Comparison of ENCODE assay signal across 8 cellular contexts in genomic region chr5:150904479-150905311, GRCh38. TPM values are rescaled to one million over a fixed set of nuclear protein-coding genes. Genes with fewer than 3 reads are reported as not detected.
A peak's percentile ranks its signal among the peaks of the same experiment; 100 is the strongest.
DNase-seq lines count a peak whose midpoint lies in the region; ATAC-seq, FAIRE-seq and TF ChIP-seq lines count a peak whose summit lies in the region.

TSS of gene ZNF300 (minus strand) at chr5:150904980. CDS start at chr5:150903155, 1,825 bp downstream.

- WGBS in GM12878 (ENCODE audit: insufficient coverage, insufficient replicate concordance, low lambda C conversion rate, missing lambda C conversion rate) = 35% methylated on average over 36 of the region's 36 CpGs
- 13 to 15% methylated on average over 36 of the region's 36 CpGs for WGBS in upper lobe of left lung, 2 donors

- intact Hi-C loops in GM12878 (cut with micrococcal nuclease; ENCODE audit: unreplicated experiment) (no loop called here), posterior vena cava (cut with DNase I) (no loop called here)

- peaks cover 8% of the 10 kb centered on the region for H3K36me3 Mint-ChIP-seq in T-helper 1 cell treated with Interleukin-12 subunit alpha and Interleukin-12 subunit beta and Interleukin-4 antibody, amounts not matched to agents 30 μg/mL and 1 μg/mL, for 36 hours (ENCODE audit: low read depth)

- SMC1A ChIA-PET in GM12878 (lab: Charles Lee; ENCODE audit: uncharacterized antibody, unreplicated experiment) = no interaction called here

- peak; percentile 99 for ATAC-seq in GM12878
- ATAC-seq in upper lobe of left lung (ENCODE audit: low FRiP score in 2 of 2) = peak; percentile 94 to 99

- H3K27me3 ChIP-seq in HUES6 (ENCODE audit: control insufficient read depth, insufficient read depth, low read length) = no peaks in the 10 kb centered on the region
- H3K27me3 ChIP-seq in GM12878 (replicated peaks in 1 of 2; ENCODE audit: control insufficient read depth in 2 of 2, insufficient read depth in 2 of 2, low read length in 1 of 2) = no peaks in the 10 kb centered on the region
- no peaks in the 10 kb centered on the region for H3K27me3 ChIP-seq in upper lobe of left lung
- no peaks in the 10 kb centered on the region for H3K27me3 ChIP-seq in MG63

- peak within 1 kb of the TSS; percentile 81 for H3K4me3 Mint-ChIP-seq in T-helper 1 cell treated with Interleukin-12 subunit alpha and Interleukin-12 subunit beta and Interleukin-4 antibody, amounts not matched to agents 30 μg/mL and 1 μg/mL, for 36 hours

- H3K4me2 ChIP-seq in GM12878 (ENCODE audit: control insufficient read depth, insufficient read depth) = 0 out of 2 replicates have a peak within 1 kb of the TSS, but pooled peaks have one; percentile 35

- CTCF ChIA-PET in GM12878 (lab: Yijun Ruan, JAX) = no interaction called here

- POLR2A ChIA-PET in GM12878 (lab: Charles Lee) = no interaction called here

- H3K9me3 Mint-ChIP-seq in T-helper 1 cell treated with Interleukin-12 subunit alpha and Interleukin-12 subunit beta and Interleukin-4 antibody, amounts not matched to agents 30 μg/mL and 1 μg/mL, for 36 hours = peaks cover 60% of the 10 kb centered on the region

- H3K36me3 ChIP-seq in HUES6 (ENCODE audit: control insufficient read depth, insufficient read depth, low read length) (peaks cover 35% of the 10 kb centered on the region), GM12878 (ENCODE audit: control insufficient read depth in 2 of 2, insufficient read depth in 2 of 2, low read length in 1 of 2) (no peaks in the 10 kb centered on the region), upper lobe of left lung (peaks cover 0 to 5% (median 0%) of the 10 kb centered on the region in 4 donors), MG63 (no peaks in the 10 kb centered on the region)

- RAD21 ChIA-PET in GM12878 (lab: Charles Lee; ENCODE audit: unreplicated experiment) = no interaction called here

- no peaks in the 10 kb centered on the region for H3K27me3 Mint-ChIP-seq in T-helper 1 cell treated with Interleukin-12 subunit alpha and Interleukin-12 subunit beta and Interleukin-4 antibody, amounts not matched to agents 30 μg/mL and 1 μg/mL, for 36 hours (ENCODE audit: low read depth)

- no peak for TF ChIP-seq RAD21 in GM12878 (IDR thresholded peaks at IDR 0.05; ENCODE audit: insufficient read depth, low read depth, low read length)

- H3K27ac ChIP-seq in HUES6 (ENCODE audit: low read depth, low read length) = peak within 1 kb of the TSS; percentile 97
- H3K27ac ChIP-seq in GM12878 (ENCODE audit: control insufficient read depth, insufficient read depth) = no peak within 1 kb of the TSS
- peak within 1 kb of the TSS in 3 of 4 donors; percentile 50 to 56 (median 56) for H3K27ac ChIP-seq in upper lobe of left lung

- BruUV-seq in GM12878 (replicated peaks; lab: Mats Ljungman, UMichigan) = no TSS peak

- no peak for FAIRE-seq in GM12878 (lab: Jason Lieb, UNC)

- TF ChIP-seq POLR2A in GM12878 (IDR thresholded peaks at IDR 0.05; ENCODE audit: low read depth, low read length) (peak; percentile 29; the same call in 1 of the 2 replicates), upper lobe of left lung (IDR thresholded peaks at IDR 0.05) (no peak)

- TF ChIP-seq EP300 in GM12878 (IDR thresholded peaks at IDR 0.05; ENCODE audit: borderline replicate concordance in 1 of 2, control insufficient read depth in 1 of 2, low read depth in 2 of 2, low read length in 2 of 2) (no peak), upper lobe of left lung (IDR thresholded peaks at IDR 0.05) (no peak)

- TF ChIP-seq CTCF in GM12878 (IDR thresholded peaks at IDR 0.05 in 2 of 3, conservative IDR thresholded peaks at IDR 0.05 in 1 of 3; ENCODE audit: control insufficient read depth in 2 of 3, extremely low read depth in 1 of 3, insufficient read depth in 1 of 3, low read depth in 3 of 3, low read length in 3 of 3) (no peak), upper lobe of left lung (IDR thresholded peaks at IDR 0.05) (no peak)

- H3K4me1 Mint-ChIP-seq in T-helper 1 cell treated with Interleukin-12 subunit alpha and Interleukin-12 subunit beta and Interleukin-4 antibody, amounts not matched to agents 30 μg/mL and 1 μg/mL, for 36 hours (ENCODE audit: low read depth) = no peaks in the 10 kb centered on the region

- in situ Hi-C loops in GM12878 (cut with MboI) = no loop called here

- peak within 1 kb of the TSS; percentile 76 for H3K27ac Mint-ChIP-seq in T-helper 1 cell treated with Interleukin-12 subunit alpha and Interleukin-12 subunit beta and Interleukin-4 antibody, amounts not matched to agents 30 μg/mL and 1 μg/mL, for 36 hours

- DNase-seq in DMS 273 (lab: John Stamatoyannopoulos, UW; ENCODE audit: unreplicated experiment) = peak; percentile 98
- DNase-seq in GM12878 (ENCODE audit: low read depth, low spot score) = peak; percentile 32
- DNase-seq in hepatic stellate cell (ENCODE audit: low spot score) = peak; percentile 77
- peak; percentile 95 for DNase-seq in posterior vena cava (ENCODE audit: low spot score)
- peak; percentile 77 to 86 for DNase-seq in upper lobe of left lung
- no peak for DNase-seq in MG63

- H3K9ac ChIP-seq in HUES6 (ENCODE audit: low read length) = peak within 1 kb of the TSS; percentile 89
- H3K9ac ChIP-seq in GM12878 (ENCODE audit: control insufficient read depth, insufficient read depth, low read length) = no peak within 1 kb of the TSS

- no peaks in the 10 kb centered on the region for H3K79me2 ChIP-seq in GM12878 (ENCODE audit: control insufficient read depth, insufficient read depth, low read length)

- H3K4me3 ChIP-seq in HUES6 (ENCODE audit: low read depth, low read length) = peak within 1 kb of the TSS; percentile 65
- H3K4me3 ChIP-seq in GM12878 = no peak within 1 kb of the TSS; the same call in 1 of the 2 replicates
- peak within 1 kb of the TSS; percentile 6 to 51 (median 40) for H3K4me3 ChIP-seq in upper lobe of left lung
- H3K4me3 ChIP-seq in MG63 = no peak within 1 kb of the TSS

- H3K4me1 ChIP-seq in HUES6 (ENCODE audit: control insufficient read depth, insufficient read depth, low read length) (no peaks in the 10 kb centered on the region), GM12878 (ENCODE audit: control insufficient read depth, insufficient read depth, low read length) (no peaks in the 10 kb centered on the region), upper lobe of left lung (peaks cover 0 to 5% (median 0%) of the 10 kb centered on the region in 4 donors)

- H3K9me3 ChIP-seq in HUES6 (ENCODE audit: control insufficient read depth, insufficient read depth, low read depth, low read length) = peaks cover 61% of the 10 kb centered on the region
- peaks cover 9% of the 10 kb centered on the region; the same call in 2 of the 3 replicates for H3K9me3 ChIP-seq in GM12878 (replicated peaks; ENCODE audit: control insufficient read depth, insufficient read depth, low read length)
- peaks cover 18 to 75% (median 50%) of the 10 kb centered on the region in 4 donors for H3K9me3 ChIP-seq in upper lobe of left lung
- H3K9me3 ChIP-seq in MG63 = peaks cover 31% of the 10 kb centered on the region

- H2AFZ ChIP-seq in GM12878 (ENCODE audit: control insufficient read depth, low read depth, low read length) = peak within 1 kb of the TSS; percentile 8

- H4K20me1 ChIP-seq in GM12878 (ENCODE audit: control insufficient read depth, insufficient read depth) = no peaks in the 10 kb centered on the region

TF ChIP-seq in GM12878, 131 proteins besides CTCF, POLR2A, EP300 and RAD21 (continues in another document):
- no peak for TF ChIP-seq TCF3 (IDR thresholded peaks at IDR 0.05; ENCODE audit: borderline replicate concordance, insufficient read depth, low read depth, low read length)
- TF ChIP-seq E4F1 (IDR thresholded peaks at IDR 0.05; ENCODE audit: borderline replicate concordance, partially characterized antibody) = peak; percentile 11
- peak; percentile 46; the same call in 1 of the 2 replicates for TF ChIP-seq HCFC1 (IDR thresholded peaks at IDR 0.05; ENCODE audit: low read length)
- peak; percentile 93 for TF ChIP-seq YY1 (IDR thresholded peaks at IDR 0.05; ENCODE audit: low read depth, low read length)

RNA-seq across cellular contexts. Expression of gene ZNF300, which starts in this region (rescaled TPM):
- 6.9 and 7.6 TPM in 2 replicates for total RNA-seq in GM12878 (2013; cell fraction: nucleolus; rRNA removed)
- total RNA-seq in GM12878 (2014; rRNA removed) (0.06 and 0.22 TPM in 2 replicates), GM12878 (2014; rRNA removed; fragmentation: Illumina TruSeq; extraction: Trizol) (0.22 and 0.23 TPM in 2 replicates), GM12878 (2021) (0.08 and 0.13 TPM in 2 replicates), posterior vena cava (1 to 10 TPM; 4.8 to 5.5 TPM), upper lobe of left lung (1 to 10 TPM in 4 of 6 donors, under 1 TPM in 2; 0.55 to 4.2 (median 1.6) TPM)
- 0.16 TPM for polyA plus RNA-seq in GM12878 (2011; ENCODE audit: low read depth)
- polyA plus RNA-seq in GM12878 (2011; rRNA removed) (1.5 and 1.8 TPM in 2 replicates), GM12878 (2014; fragmentation: Illumina TruSeq; extraction: Trizol) (0.16 and 0.49 TPM in 2 replicates), GM12878 (2014; fragmentation: Nextera tagmentation; extraction: Ambion mirVana) (under 1 TPM; 0.03 to 0.09 TPM), GM12878 (2014; rRNA removed) (0.09 and 0.19 TPM in 2 replicates), GM12878 (2016; fragmentation: Nextera tagmentation; extraction: Ambion mirVana) (under 1 TPM in 1 of 2 experiments, not detected in 1; 0.17 TPM)
- 0.43 and 0.48 TPM in 2 replicates for polyA plus RNA-seq in GM12878 (2011; cell fraction: cytosol; rRNA removed)
- polyA plus RNA-seq in GM12878 (2011; cell fraction: nucleus; rRNA removed) = 2.3 and 2.7 TPM in 2 replicates
- polyA plus RNA-seq in GM12878 (2012) = 0.24 and 0.25 TPM in 2 replicates
- 0.66 and 1.0 TPM in 2 replicates for polyA minus RNA-seq in GM12878 (2011; rRNA and poly(A)+ RNA removed)
- 0.31 and 0.53 TPM in 2 replicates for polyA minus RNA-seq in GM12878 (2011; cell fraction: cytosol; rRNA and poly(A)+ RNA removed)
- 2.2 and 3.1 TPM in 2 replicates for polyA minus RNA-seq in GM12878 (2011; cell fraction: nucleus; rRNA and poly(A)+ RNA removed)
- not detected in 2 replicates for total RNA-seq in MG63 (2014; rRNA removed; shearing (Covaris generic); ENCODE audit: low replicate concordance)

Comparison
In these comparisons a context has a peak if more than half of its experiments do, and no peak if none do; other contexts are left out.
1. H3K4me3 ChIP-seq: peak in HUES6 (single experiment) and upper lobe of left lung (4 of 4); none in GM12878 (single experiment) and MG63 (single experiment).